In the genomic region with DNA sequence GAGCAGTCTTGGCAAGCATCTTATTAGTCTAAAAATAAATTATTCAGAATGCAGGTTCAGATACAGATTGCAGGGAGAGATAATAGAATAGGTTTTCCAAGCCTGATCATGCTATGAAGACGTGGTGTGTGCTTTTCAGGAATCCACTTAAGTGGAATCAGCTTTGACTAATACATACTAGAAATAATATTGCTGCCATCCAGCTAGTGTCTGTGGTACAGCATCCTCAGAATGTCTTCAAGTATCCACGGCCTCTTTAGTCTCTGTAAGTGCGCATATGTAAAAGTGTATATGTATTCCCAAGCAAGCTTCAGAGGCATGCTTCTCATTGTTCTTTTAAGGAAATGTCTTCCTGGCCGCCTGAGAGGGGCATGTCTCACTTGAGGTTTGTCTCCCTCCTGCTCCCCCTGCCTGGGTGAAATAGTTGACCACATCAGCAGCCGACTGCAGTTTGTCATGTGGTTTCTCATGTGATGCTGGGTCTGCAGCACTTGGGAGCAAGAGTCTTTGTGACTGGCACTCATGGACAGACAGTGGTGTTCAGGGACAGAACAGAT, we compare ENCODE assay signal across 8 cellular contexts.
DNase-seq lines count a peak whose midpoint lies in the region; ATAC-seq and TF ChIP-seq lines count a peak whose summit lies in the region.

No MANE protein-coding gene starts in this region.

- peak overlapping the region; percentile 94 for H3K4me2 ChIP-seq in Loucy (ENCODE audit: low read depth, low read length, poor library complexity, severe bottlenecking)

- peaks cover 42% of the 10 kb centered on the region for H3K4me1 Mint-ChIP-seq in CD8-positive, alpha-beta T cell (ENCODE audit: low read depth)

- TF ChIP-seq CTCF in CD8-positive, alpha-beta T cell (IDR thresholded peaks at IDR 0.05): no peak
- peak; percentile 31 for TF ChIP-seq CTCF in Loucy (conservative IDR thresholded peaks at IDR 0.05; ENCODE audit: low read length)
- no peak for TF ChIP-seq CTCF in thoracic aorta (IDR thresholded peaks at IDR 0.05)

- no peaks in the 10 kb centered on the region for H3K9me2 ChIP-seq in Loucy (replicated peaks; ENCODE audit: low read depth, low read length)

- no peak overlapping the region for H3K27ac ChIP-seq in CD8-positive, alpha-beta T cell (ENCODE audit: low read depth, low read length)
- no peak overlapping the region for H3K27ac ChIP-seq in thoracic aorta

- no peaks in the 10 kb centered on the region for H3K36me3 ChIP-seq in CD8-positive, alpha-beta T cell (ENCODE audit: insufficient read depth, low read length)
- H3K36me3 ChIP-seq in Loucy (ENCODE audit: insufficient read depth, low read length) (no peaks in the 10 kb centered on the region), thoracic aorta (no peaks in the 10 kb centered on the region), MG63 (no peaks in the 10 kb centered on the region)

- peak overlapping the region; percentile 71 for H3K4me3 Mint-ChIP-seq in CD8-positive, alpha-beta T cell

- H3K4me3 ChIP-seq in CD8-positive, alpha-beta T cell (ENCODE audit: low read depth, low read length): no peak overlapping the region
- H3K4me3 ChIP-seq in Loucy (ENCODE audit: low read length, poor library complexity, severe bottlenecking): peak overlapping the region; percentile 91
- H3K4me3 ChIP-seq in thoracic aorta: peak overlapping the region; percentile 6
- no peak overlapping the region for H3K4me3 ChIP-seq in MG63

- peak; percentile 11 for ATAC-seq in CD8-positive, alpha-beta T cell
- ATAC-seq in thoracic aorta (ENCODE audit: insufficient number of reproducible peaks, low FRiP score, low read depth): no peak

- peaks cover 24% of the 10 kb centered on the region for H3K4me1 ChIP-seq in CD8-positive, alpha-beta T cell (ENCODE audit: insufficient read depth, low read length)
- H3K4me1 ChIP-seq in Loucy (ENCODE audit: insufficient read depth, low read length, poor library complexity, severe bottlenecking): peaks cover 81% of the 10 kb centered on the region
- H3K4me1 ChIP-seq in thoracic aorta (ENCODE audit: control insufficient read depth in 1 of 2, low read depth in 2 of 2): peaks cover 10 to 41% of the 10 kb centered on the region in 2 donors

- CTCF ChIA-PET in CD8-positive, alpha-beta T cell (lab: Charles Lee): interaction anchor here (0.7 kb wide), 1 partner anchor 33 kb away, joined by 3 read pairs; no protein-coding TSS in a partner anchor

- no peaks in the 10 kb centered on the region for H3K27me3 ChIP-seq in CD8-positive, alpha-beta T cell (ENCODE audit: insufficient read depth, low read length)
- H3K27me3 ChIP-seq in Loucy (ENCODE audit: insufficient read depth, low read length, poor library complexity, severe bottlenecking) (no peaks in the 10 kb centered on the region), thoracic aorta (replicated peaks; ENCODE audit: insufficient read depth) (no peaks in the 10 kb centered on the region), MG63 (no peaks in the 10 kb centered on the region)

- H4K20me1 ChIP-seq in Loucy (ENCODE audit: insufficient read depth, low read length, poor library complexity, severe bottlenecking): peaks cover 19% of the 10 kb centered on the region

- in situ Hi-C loops in KBM-7 (cut with MboI; ENCODE audit: low pct_unique_long_range_greater_than_20kb, low sequenced_read_pairs): no loop called here

- no peaks in the 10 kb centered on the region for H3K9me3 Mint-ChIP-seq in CD8-positive, alpha-beta T cell

- H3K36me3 Mint-ChIP-seq in CD8-positive, alpha-beta T cell: no peaks in the 10 kb centered on the region

- peaks cover 24% of the 10 kb centered on the region for H3F3A ChIP-seq in Loucy (ENCODE audit: low read depth)

- POLR2A ChIA-PET in CD8-positive, alpha-beta T cell (lab: Charles Lee): no interaction called here

- DNase-seq in CD8-positive, alpha-beta T cell: peak in 1 of 7 experiments; percentile 19
- peak; percentile 13 to 89 (median 78) for DNase-seq in anterior cingulate cortex (lab: John Stamatoyannopoulos, UW)
- peak; percentile 56 for DNase-seq in iPS-NIHi11 (ENCODE audit: low spot score)
- DNase-seq in thoracic aorta (ENCODE audit: low spot score): no peak
- no peak for DNase-seq in MG63
- no peak for DNase-seq in KBM-7
- no peak for DNase-seq in LoVo (ENCODE audit: low spot score)

- peaks cover 75% of the 10 kb centered on the region for H3K79me2 ChIP-seq in Loucy (ENCODE audit: insufficient read depth, low read length)

- H3K27me3 Mint-ChIP-seq in CD8-positive, alpha-beta T cell (ENCODE audit: low read depth): peaks cover 25% of the 10 kb centered on the region

- H3K9me3 ChIP-seq in CD8-positive, alpha-beta T cell (ENCODE audit: low read length): no peaks in the 10 kb centered on the region
- no peaks in the 10 kb centered on the region for H3K9me3 ChIP-seq in Loucy (ENCODE audit: insufficient read depth, low read depth, low read length)
- H3K9me3 ChIP-seq in thoracic aorta: no peaks in the 10 kb centered on the region
- no peaks in the 10 kb centered on the region for H3K9me3 ChIP-seq in MG63

- intact Hi-C loops in CD8-positive, alpha-beta T cell (cut with DNase I, micrococcal nuclease): loop anchor here (2.0 to 5.0 kb wide), 3 partner anchors 84 to 559 kb away; no protein-coding TSS in a partner anchor

- no peak overlapping the region for H2AFZ ChIP-seq in Loucy (ENCODE audit: low read length)

- peak overlapping the region; percentile 99 for H3K9ac ChIP-seq in Loucy (ENCODE audit: low read depth, low read length, poor library complexity, severe bottlenecking)

- H3K27ac Mint-ChIP-seq in CD8-positive, alpha-beta T cell: peak overlapping the region; percentile 76

Comparison
In these comparisons a context has a peak if more than half of its experiments do, and no peak if none do; other contexts are left out.
1. DNase-seq: peak in anterior cingulate cortex (58 of 58) and iPS-NIHi11 (single experiment); none in thoracic aorta (single experiment), MG63 (single experiment), KBM-7 (single experiment) and LoVo (single experiment).
2. H3K4me3 ChIP-seq: peak in Loucy (single experiment) and thoracic aorta (single experiment); none in CD8-positive, alpha-beta T cell (single experiment) and MG63 (single experiment).